8 cellular contexts compared by ENCODE assay signal in genomic region chr1:234611153-234611798, GRCh38. TPM values are rescaled to one million over a fixed set of nuclear protein-coding genes. Genes with fewer than 3 reads are reported as not detected.
DNase-seq lines count a peak whose midpoint lies in the region; ATAC-seq and TF ChIP-seq lines count a peak whose summit lies in the region.

No MANE protein-coding gene starts in this region.

- H3K27ac Mint-ChIP-seq in naive B cell: peak overlapping the region; percentile 99 to 100 (median 99)

- H3K27ac ChIP-seq in WERI-Rb-1 (peak overlapping the region; percentile 97), esophagus (ENCODE audit: low read depth in 2 of 2, low read length in 1 of 2) (peak overlapping the region; percentile 100)

- H3K27me3 ChIP-seq in WERI-Rb-1 (ENCODE audit: insufficient read depth, low read depth, severe bottlenecking) (no peaks in the 10 kb centered on the region), esophagus (ENCODE audit: control insufficient read depth in 1 of 2, insufficient read depth in 2 of 2, low read length in 2 of 2) (no peaks in the 10 kb centered on the region)

- peak; percentile 27 for ATAC-seq in GM18909 (IDR thresholded peaks at IDR 0.05; ENCODE audit: poor library complexity, unreplicated experiment)
- peak; percentile 28 for ATAC-seq in HG03175 (IDR thresholded peaks at IDR 0.05; ENCODE audit: unreplicated experiment)
- peak; percentile 30 to 32 for ATAC-seq in naive B cell (ENCODE audit: low read depth in 2 of 2)

- H3K9me3 Mint-ChIP-seq in naive B cell: peaks cover 0 to 2% (median 0%) of the 10 kb centered on the region in 7 donors

- 1 to 3% methylated on average over 29 to 30 of the region's 30 CpGs for WGBS in esophagus, 2 donors

- TF ChIP-seq CTCF in WERI-Rb-1 (IDR thresholded peaks at IDR 0.05; ENCODE audit: low read depth, low read length): peak; percentile 37; the same call in 1 of the 2 replicates

- H3K4me3 Mint-ChIP-seq in naive B cell: peak overlapping the region; percentile 86 to 97 (median 92)

- peak overlapping the region; percentile 82 for H3K4me3 ChIP-seq in WERI-Rb-1 (ENCODE audit: low read depth, low read length)
- peak overlapping the region; percentile 28 to 97 for H3K4me3 ChIP-seq in esophagus (ENCODE audit: low read depth in 1 of 2, low read length in 2 of 2)

- H3K27me3 Mint-ChIP-seq in naive B cell: peaks cover 0 to 5% (median 0%) of the 10 kb centered on the region in 3 donors

- H3K36me3 ChIP-seq in WERI-Rb-1: peaks cover 27% of the 10 kb centered on the region
- peaks cover 0 to 11% of the 10 kb centered on the region in 2 donors for H3K36me3 ChIP-seq in esophagus (ENCODE audit: control insufficient read depth in 2 of 2, insufficient read depth in 2 of 2, low read length in 1 of 2)

- no peaks in the 10 kb centered on the region for H3K9me3 ChIP-seq in WERI-Rb-1 (ENCODE audit: severe bottlenecking)
- peaks cover 0 to 2% of the 10 kb centered on the region in 2 donors for H3K9me3 ChIP-seq in esophagus (ENCODE audit: control insufficient read depth in 2 of 2, insufficient read depth in 1 of 2, low read depth in 1 of 2, low read length in 1 of 2)

- DNase-seq in CD1c-positive myeloid dendritic cell (ENCODE audit: extremely low spot score) (peak; percentile 87), NCI-H2196 treated with DMSO at 0.1 percent for 48 hours (lab: John Stamatoyannopoulos, UW; ENCODE audit: unreplicated experiment) (peak; percentile 46), WERI-Rb-1 (peak; percentile 96), naive B cell (peak; percentile 72), T-helper 9 cell (no peak)

- peaks cover 45 to 47% (median 47%) of the 10 kb centered on the region in 3 donors for H3K4me1 Mint-ChIP-seq in naive B cell

- H3K36me3 Mint-ChIP-seq in naive B cell: peaks cover 0 to 7% of the 10 kb centered on the region in 2 donors

- H3K4me1 ChIP-seq in esophagus (ENCODE audit: control insufficient read depth in 2 of 2, insufficient read depth in 2 of 2, low read length in 1 of 2): peaks cover 0 to 3% of the 10 kb centered on the region in 2 donors

RNA-seq across cellular contexts. Expression of gene IRF2BP2, which starts 1.3 kb away (rescaled TPM):
- polyA plus RNA-seq in esophagus (10 to 100 TPM; 48.8 to 68.5 TPM), naive B cell (ENCODE audit: low read depth in 6 of 6) (10 to 100 TPM; 40.3 to 66.1 (median 55.3) TPM)
